Comparison of ENCODE assay signal across 7 cellular contexts in genomic region chr14:92778868-92779565, GRCh38. TPM values are rescaled to one million over a fixed set of nuclear protein-coding genes. Genes with fewer than 3 reads are reported as not detected.
DNase-seq lines count a peak whose midpoint lies in the region; ATAC-seq, FAIRE-seq and TF ChIP-seq lines count a peak whose summit lies in the region.
"Not testable (repeated sequence)": the region's sequence is repeated elsewhere in the genome, so short reads cannot be mapped to it uniquely, and the experiment has no call there.

No MANE protein-coding gene starts in this region.

- H4K20me1 ChIP-seq in OCI-LY3 (ENCODE audit: insufficient read depth, low read length); endothelial cell of umbilical vein (replicated peaks; ENCODE audit: control insufficient read depth, extremely low read depth, insufficient read depth, low read length): not testable (repeated sequence)

- POLR2A ChIA-PET in endothelial cell of umbilical vein (lab: Charles Lee) = not testable (repeated sequence)

- DNase-seq in EH (ENCODE audit: low read depth) (peak; percentile 20), NCI-H1092 treated with DMSO at 0.1 percent for 48 hours (lab: John Stamatoyannopoulos, UW) (peak; percentile 7), mesendoderm (peak; percentile 47)
- DNase-seq in endothelial cell of umbilical vein (ENCODE audit: low read depth, low spot score) = not testable (repeated sequence)

- not testable (repeated sequence) for H4K8ac ChIP-seq in mesendoderm (ENCODE audit: low read depth, low read length)

- not testable (repeated sequence) for BruUV-seq in endothelial cell of umbilical vein (replicated peaks; lab: Mats Ljungman, UMichigan)

- CTCF ChIA-PET in endothelial cell of umbilical vein (lab: Charles Lee) = interaction anchor here (1.1 kb wide), 1 partner anchor 64 kb away, joined by 5 read pairs; no protein-coding TSS in a partner anchor

- H3K23ac ChIP-seq in mesendoderm (ENCODE audit: low read length) = not testable (repeated sequence)

- H3K4me1 ChIP-seq in OCI-LY3 (ENCODE audit: low read length) = peaks cover 45% of the 10 kb centered on the region
- not testable (repeated sequence) for H3K4me1 ChIP-seq in endothelial cell of umbilical vein (ENCODE audit: control insufficient read depth, extremely low read depth, insufficient read depth, low read length); mesendoderm (ENCODE audit: control insufficient read depth, low read depth, low read length)

- H3K18ac ChIP-seq in mesendoderm (ENCODE audit: low read length) = not testable (repeated sequence)

- H3K79me2 ChIP-seq in OCI-LY3 (ENCODE audit: low read length); endothelial cell of umbilical vein (ENCODE audit: control insufficient read depth, insufficient read depth, low read length); mesendoderm (ENCODE audit: control insufficient read depth, insufficient read depth, low read length): not testable (repeated sequence)

- not testable (repeated sequence) for H3K9me3 ChIP-seq in OCI-LY3 (ENCODE audit: insufficient read depth, low read length); endothelial cell of umbilical vein (replicated peaks; ENCODE audit: control insufficient read depth, insufficient read depth, low read length)

- not testable (repeated sequence) for H3K36me3 ChIP-seq in OCI-LY3 (replicated peaks; ENCODE audit: low read depth, low read length); endothelial cell of umbilical vein (ENCODE audit: control insufficient read depth in 2 of 2, extremely low read depth in 1 of 2, insufficient read depth in 2 of 2, low read length in 2 of 2); mesendoderm (ENCODE audit: control insufficient read depth, insufficient read depth, low read length)

- H2BK5ac ChIP-seq in mesendoderm (ENCODE audit: low read length) = not testable (repeated sequence)

- H3K56ac ChIP-seq in mesendoderm (ENCODE audit: low read length) = not testable (repeated sequence)

- not testable (repeated sequence) for H3K4ac ChIP-seq in mesendoderm (ENCODE audit: low read depth, low read length)

- H3K9me1 ChIP-seq in endothelial cell of umbilical vein (replicated peaks; ENCODE audit: control insufficient read depth, extremely low read depth, insufficient read depth, low read length) = not testable (repeated sequence)

- H4K5ac ChIP-seq in mesendoderm (ENCODE audit: low read length) = not testable (repeated sequence)

- peak; percentile 25 for ATAC-seq in HG02610 (IDR thresholded peaks at IDR 0.05; ENCODE audit: unreplicated experiment)

- not testable (repeated sequence) for H3K4me3 ChIP-seq in OCI-LY3 (ENCODE audit: low read length); endothelial cell of umbilical vein (replicated peaks in 1 of 3; ENCODE audit: insufficient read depth in 1 of 3, low read depth in 1 of 3, low read length in 3 of 3); mesendoderm (ENCODE audit: low read length)

- not testable (repeated sequence) for H2BK15ac ChIP-seq in mesendoderm (replicated peaks; ENCODE audit: low read depth)

- FAIRE-seq in TTC549 (lab: Jason Lieb, UNC) (peak; percentile 56), endothelial cell of umbilical vein (lab: Jason Lieb, UNC) (peak; percentile 87)

- H3K9ac ChIP-seq in OCI-LY3 (ENCODE audit: low read length); endothelial cell of umbilical vein (replicated peaks; ENCODE audit: extremely low read depth, insufficient read depth, low read length); mesendoderm (ENCODE audit: low read length): not testable (repeated sequence)

- WGBS in mesendoderm (ENCODE audit: extremely low coverage, insufficient coverage, low lambda C conversion rate) = no CpG with 5 or more reads among the region's 3 CpGs

- H2BK120ac ChIP-seq in mesendoderm (ENCODE audit: low read depth, low read length) = not testable (repeated sequence)

- H3K4me2 ChIP-seq in OCI-LY3 (ENCODE audit: low read length) = peak overlapping the region; percentile 49
- not testable (repeated sequence) for H3K4me2 ChIP-seq in endothelial cell of umbilical vein (ENCODE audit: insufficient read depth, low read length); mesendoderm (ENCODE audit: low read length)

- not testable (repeated sequence) for TF ChIP-seq CTCF in OCI-LY3 (IDR thresholded peaks at IDR 0.05; ENCODE audit: low read depth, low read length); endothelial cell of umbilical vein (IDR thresholded peaks at IDR 0.05; ENCODE audit: extremely low read depth in 1 of 2, insufficient read depth in 1 of 2, low read depth in 1 of 2, low read length in 2 of 2)

- dilution Hi-C loops in endothelial cell of umbilical vein (cut with MboI; ENCODE audit: extremely low pct_ligation_motif_present, low sequenced_read_pairs) = not testable (repeated sequence)

- H3K27ac ChIP-seq in OCI-LY3 (ENCODE audit: low read length); endothelial cell of umbilical vein (ENCODE audit: insufficient read depth, low read depth, low read length); mesendoderm (ENCODE audit: low read depth, low read length): not testable (repeated sequence)

- intact Hi-C loops in endothelial cell of umbilical vein (cut with micrococcal nuclease) = not testable (repeated sequence)

- TF ChIP-seq POLR2A in endothelial cell of umbilical vein (IDR thresholded peaks at IDR 0.05; ENCODE audit: low read depth, low read length) = not testable (repeated sequence)

- H2AFZ ChIP-seq in OCI-LY3 (ENCODE audit: low read depth, low read length); endothelial cell of umbilical vein (ENCODE audit: low read depth, low read length): not testable (repeated sequence)

- H3K27me3 ChIP-seq in OCI-LY3 (ENCODE audit: low read depth, low read length) = peaks cover 15% of the 10 kb centered on the region
- not testable (repeated sequence) for H3K27me3 ChIP-seq in endothelial cell of umbilical vein (ENCODE audit: control insufficient read depth in 2 of 2, insufficient read depth in 2 of 2, low read length in 2 of 2); mesendoderm (ENCODE audit: insufficient read depth, low read length, poor library complexity)

- H2AK5ac ChIP-seq in mesendoderm (ENCODE audit: low read length) = not testable (repeated sequence)

- H3K79me1 ChIP-seq in mesendoderm (ENCODE audit: low read length) = not testable (repeated sequence)

RNA-seq across cellular contexts. Expression of gene GOLGA5, which starts 15.1 kb away (rescaled TPM):
- 28.9 and 29.3 TPM in 2 replicates for total RNA-seq in endothelial cell of umbilical vein
- 13.7 and 16.3 TPM in 2 replicates for polyA plus RNA-seq in endothelial cell of umbilical vein
- 23.5 and 28.1 TPM in 2 replicates for polyA plus RNA-seq in endothelial cell of umbilical vein (2011; cell fraction: cytosol; rRNA removed)
- 16.8 and 18.5 TPM in 2 replicates for polyA plus RNA-seq in endothelial cell of umbilical vein (2011; cell fraction: nucleus; rRNA removed)
- polyA plus RNA-seq in endothelial cell of umbilical vein (2012) = 24.6 and 30.1 TPM in 2 replicates
- polyA minus RNA-seq in endothelial cell of umbilical vein = 11.1 and 12.7 TPM in 2 replicates
- 8.3 TPM for polyA minus RNA-seq in endothelial cell of umbilical vein (2011; cell fraction: cytosol; rRNA and poly(A)+ RNA removed)
- 15.1 and 17.4 TPM in 2 replicates for polyA minus RNA-seq in endothelial cell of umbilical vein (2011; cell fraction: nucleus; rRNA and poly(A)+ RNA removed)
- polyA plus RNA-seq in mesendoderm (2013, experiment 1 of 2) = 28.7 TPM
- polyA plus RNA-seq in mesendoderm (2013, experiment 2 of 2) = 28.3 TPM

RNA-seq across cellular contexts. Expression of gene LGMN, which starts 30.6 kb away (rescaled TPM):
- 56.7 and 62.6 TPM in 2 replicates for total RNA-seq in endothelial cell of umbilical vein
- polyA plus RNA-seq in endothelial cell of umbilical vein = 85.8 and 99.2 TPM in 2 replicates
- 122 and 126 TPM in 2 replicates for polyA plus RNA-seq in endothelial cell of umbilical vein (2011; cell fraction: cytosol; rRNA removed)
- polyA plus RNA-seq in endothelial cell of umbilical vein (2011; cell fraction: nucleus; rRNA removed) = 73.2 and 83.3 TPM in 2 replicates
- polyA plus RNA-seq in endothelial cell of umbilical vein (2012) = 70.4 and 81.1 TPM in 2 replicates
- 52.1 and 66.6 TPM in 2 replicates for polyA minus RNA-seq in endothelial cell of umbilical vein
- 16.8 TPM for polyA minus RNA-seq in endothelial cell of umbilical vein (2011; cell fraction: cytosol; rRNA and poly(A)+ RNA removed)
- polyA minus RNA-seq in endothelial cell of umbilical vein (2011; cell fraction: nucleus; rRNA and poly(A)+ RNA removed) = 20.4 and 28.7 TPM in 2 replicates
- 37.8 TPM for polyA plus RNA-seq in mesendoderm (2013, experiment 1 of 2)
- polyA plus RNA-seq in mesendoderm (2013, experiment 2 of 2) = 38.3 TPM
